In genomic region chr6:4270799-4271198, GRCh38 we compare ENCODE assay signal across 20 cellular contexts.
DNase-seq lines count a peak whose midpoint lies in the region; ATAC-seq and TF ChIP-seq lines count a peak whose summit lies in the region.
"Had no signal": no experiment of that assay in that cellular context is flagged by ENCODE, and none has a peak within 500 bp of the region (broad histone marks: within the 10 kb centered on the region; RNA-seq: fewer than 3 reads in every experiment).

No MANE protein-coding gene starts in this region.

- no peak for TF ChIP-seq CTCF in fibroblast of the aortic adventitia (IDR thresholded peaks at IDR 0.05; ENCODE audit: insufficient read depth, low read length)

- no peaks in the 10 kb centered on the region for H3K4me1 Mint-ChIP-seq in activated T-cell treated with anti-CD3 and anti-CD28 coated beads, Interleukin-2, amount 50 U/mL, for 72 hours (ENCODE audit: low read depth)
- no peaks in the 10 kb centered on the region for H3K4me1 Mint-ChIP-seq in activated naive CD8-positive, alpha-beta T cell treated with anti-CD3 and anti-CD28 coated beads, Interleukin-2, amount 50 U/mL, for 24 hours

- H3K4me3 ChIP-seq in fibroblast of the aortic adventitia (ENCODE audit: low read depth, low read length) = no peak overlapping the region
- H3K4me3 ChIP-seq: heart left ventricle, K562, mucosa of descending colon, SJCRH30, skin epidermis, transverse colon had no signal

- no peak for ATAC-seq in activated T-cell treated with anti-CD3 and anti-CD28 coated beads, Interleukin-2, amount 50 U/mL, for 72 hours (replicated peaks in 1 of 2)
- no peak for ATAC-seq in activated naive CD8-positive, alpha-beta T cell treated with anti-CD3 and anti-CD28 coated beads, Interleukin-2, amount 50 U/mL, for 24 hours
- no peak for ATAC-seq in GM19395 (IDR thresholded peaks at IDR 0.05; ENCODE audit: unreplicated experiment)
- ATAC-seq: K562, mucosa of descending colon had no signal

- no peak overlapping the region for H3K4me3 Mint-ChIP-seq in activated T-cell treated with anti-CD3 and anti-CD28 coated beads, Interleukin-2, amount 50 U/mL, for 72 hours
- no peak overlapping the region for H3K4me3 Mint-ChIP-seq in activated naive CD8-positive, alpha-beta T cell treated with anti-CD3 and anti-CD28 coated beads, Interleukin-2, amount 50 U/mL, for 24 hours

- peak; percentile 29 for DNase-seq in AG08395 (ENCODE audit: low spot score)
- peak; percentile 2 for DNase-seq in HCEC 1CT
- peak; percentile 79 for DNase-seq in astrocyte of the hippocampus (ENCODE audit: low read depth, low spot score)
- peak; percentile 88 for DNase-seq in fibroblast of the aortic adventitia (ENCODE audit: low read depth)
- DNase-seq in activated T-cell treated with anti-CD3 and anti-CD28 coated beads, Interleukin-2, amount 50 U/mL, for 72 hours = no peak
- DNase-seq in activated naive CD8-positive, alpha-beta T cell treated with anti-CD3 and anti-CD28 coated beads, Interleukin-2, amount 50 U/mL, for 24 hours = no peak
- no peak for DNase-seq in ureter (ENCODE audit: low spot score)
- DNase-seq: activated CD4-positive, alpha-beta T cell treated with anti-CD3 and anti-CD28 coated beads for 1 hour; activated naive CD4-positive, alpha-beta T cell; heart left ventricle; kidney glomerular epithelial cell; mucosa of descending colon; NCI-H1417; NCI-H345; T-helper 9 cell; transverse colon had no signal

- H3K27ac Mint-ChIP-seq in activated T-cell treated with anti-CD3 and anti-CD28 coated beads, Interleukin-2, amount 50 U/mL, for 72 hours = no peak overlapping the region
- H3K27ac Mint-ChIP-seq in activated naive CD8-positive, alpha-beta T cell treated with anti-CD3 and anti-CD28 coated beads, Interleukin-2, amount 50 U/mL, for 24 hours = no peak overlapping the region

- peaks cover 26% of the 10 kb centered on the region for H3K27me3 Mint-ChIP-seq in activated T-cell treated with anti-CD3 and anti-CD28 coated beads, Interleukin-2, amount 50 U/mL, for 72 hours (ENCODE audit: low read depth)
- H3K27me3 Mint-ChIP-seq in activated naive CD8-positive, alpha-beta T cell treated with anti-CD3 and anti-CD28 coated beads, Interleukin-2, amount 50 U/mL, for 24 hours = peaks cover 13% of the 10 kb centered on the region

- no peaks in the 10 kb centered on the region for H3K9me3 Mint-ChIP-seq in activated T-cell treated with anti-CD3 and anti-CD28 coated beads, Interleukin-2, amount 50 U/mL, for 72 hours
- no peaks in the 10 kb centered on the region for H3K9me3 Mint-ChIP-seq in activated naive CD8-positive, alpha-beta T cell treated with anti-CD3 and anti-CD28 coated beads, Interleukin-2, amount 50 U/mL, for 24 hours

- H3K36me3 Mint-ChIP-seq in activated T-cell treated with anti-CD3 and anti-CD28 coated beads, Interleukin-2, amount 50 U/mL, for 72 hours (ENCODE audit: insufficient read depth in 2 of 2) = no peaks in the 10 kb centered on the region
- no peaks in the 10 kb centered on the region for H3K36me3 Mint-ChIP-seq in activated naive CD8-positive, alpha-beta T cell treated with anti-CD3 and anti-CD28 coated beads, Interleukin-2, amount 50 U/mL, for 24 hours (ENCODE audit: low read depth)

Comparison
In these comparisons a context has a peak if more than half of its experiments do, and no peak if none do; other contexts are left out.
1. DNase-seq: peak in AG08395 (single experiment), HCEC 1CT (single experiment), astrocyte of the hippocampus (single experiment) and fibroblast of the aortic adventitia (single experiment); none in activated T-cell treated with anti-CD3 and anti-CD28 coated beads, Interleukin-2, amount 50 U/mL, for 72 hours (0 of 2), activated naive CD8-positive, alpha-beta T cell treated with anti-CD3 and anti-CD28 coated beads, Interleukin-2, amount 50 U/mL, for 24 hours (single experiment) and ureter (single experiment).